In the genomic region with DNA sequence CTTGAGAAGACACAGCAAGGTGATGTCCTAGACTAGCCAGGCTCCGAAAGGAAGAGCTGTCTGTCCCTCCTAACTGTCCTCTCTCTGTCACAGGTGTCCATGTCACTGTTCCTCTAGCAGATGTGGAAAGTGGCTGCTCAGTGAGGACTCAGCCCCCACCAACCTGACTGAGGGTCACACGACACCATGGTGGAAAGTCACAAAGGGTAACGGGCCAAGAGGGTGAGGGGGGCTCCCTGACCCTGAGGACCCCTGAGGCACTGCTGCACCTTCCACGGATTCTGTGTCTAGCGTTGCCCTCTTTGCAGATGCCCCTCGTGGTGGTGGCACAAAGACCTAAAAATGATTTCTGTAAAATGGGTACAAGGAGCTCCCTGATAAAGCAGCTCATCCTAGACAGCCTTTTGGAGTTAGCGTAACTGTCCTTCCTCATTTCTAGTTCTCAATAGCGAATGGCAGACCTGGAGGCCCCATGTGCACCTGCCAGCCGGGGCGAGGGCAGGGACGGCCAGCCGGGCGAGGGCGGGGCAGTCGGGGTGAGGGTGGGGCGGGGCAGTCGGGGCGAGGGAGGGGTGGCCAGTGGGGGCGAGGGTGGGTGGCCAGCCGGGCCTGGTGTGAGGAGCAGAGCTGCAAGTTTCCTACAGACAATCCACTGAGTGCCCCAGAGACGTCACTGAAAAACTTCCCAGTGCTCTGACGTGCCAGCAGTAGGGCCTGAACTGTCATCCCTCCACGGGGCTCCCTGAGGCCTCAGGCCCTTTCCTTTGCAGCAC, we compare ENCODE assay signal across 1 cellular context.
TF ChIP-seq lines count a peak whose summit lies in the region.

No MANE protein-coding gene starts in this region.

TF ChIP-seq in SK-N-SH, 30 proteins besides CTCF, POLR2A, EP300 and RAD21 (continued from another document):
- TF ChIP-seq REST (IDR thresholded peaks at IDR 0.05; ENCODE audit: low read depth, low read length) (no peak), MEF2A (IDR thresholded peaks at IDR 0.05; ENCODE audit: borderline replicate concordance, low read depth) (no peak), FOSL2 (IDR thresholded peaks at IDR 0.05; ENCODE audit: borderline replicate concordance, low read depth) (no peak), GATA2 (CRISPR knock-in tag; IDR thresholded peaks at IDR 0.05) (no peak), RXRA (IDR thresholded peaks at IDR 0.05; ENCODE audit: borderline replicate concordance, low read depth) (no peak), TEAD4 (IDR thresholded peaks at IDR 0.05; ENCODE audit: borderline replicate concordance, insufficient read depth) (no peak), FOXJ3 (CRISPR knock-in tag; IDR thresholded peaks at IDR 0.05) (no peak), TAF1 (IDR thresholded peaks at IDR 0.05; ENCODE audit: borderline replicate concordance, low read depth, low read length) (no peak)
TF ChIP-seq in SK-N-SH: peak in this region for 0.
